In genomic region chr3:56702487-56703315, GRCh38 we compare ENCODE assay signal across 9 cellular contexts. TPM values are rescaled to one million over a fixed set of nuclear protein-coding genes. Genes with fewer than 3 reads are reported as not detected.
DNase-seq lines count a peak whose midpoint lies in the region; ATAC-seq, FAIRE-seq and TF ChIP-seq lines count a peak whose summit lies in the region.
"Had no signal": no experiment of that assay in that cellular context is flagged by ENCODE, and none has a peak within 500 bp of the region (broad histone marks: within the 10 kb centered on the region; RNA-seq: fewer than 3 reads in every experiment).

No MANE protein-coding gene starts in this region.

- H3K36me3 Mint-ChIP-seq in activated naive CD8-positive, alpha-beta T cell treated with anti-CD3 and anti-CD28 coated beads, Interleukin-2, amount 50 U/mL, for 24 hours (ENCODE audit: low read depth) = no peaks in the 10 kb centered on the region

- H3K9me3 ChIP-seq in OCI-LY3 (ENCODE audit: insufficient read depth, low read length) (no peaks in the 10 kb centered on the region), heart right ventricle (peaks cover 0 to 5% (median 0%) of the 10 kb centered on the region in 11 donors)

- TF ChIP-seq CTCF in OCI-LY3 (IDR thresholded peaks at IDR 0.05; ENCODE audit: low read depth, low read length) (peak; percentile 92), heart right ventricle (IDR thresholded peaks at IDR 0.05) (peak; percentile 73 to 96 (median 90)), retinal pigment epithelial cell (conservative IDR thresholded peaks at IDR 0.05; ENCODE audit: low read depth, low read length) (peak; percentile 79)

- peak; percentile 36 for ATAC-seq in activated naive CD8-positive, alpha-beta T cell treated with anti-CD3 and anti-CD28 coated beads, Interleukin-2, amount 50 U/mL, for 24 hours
- ATAC-seq in heart right ventricle (peak in 7 of 8 donors; percentile 52 to 75 (median 75)), HG03469 (IDR thresholded peaks at IDR 0.05; ENCODE audit: unreplicated experiment) (no peak), GM18861 (IDR thresholded peaks at IDR 0.05; ENCODE audit: unreplicated experiment) (no peak)

- H3K4me2 ChIP-seq in OCI-LY3 (ENCODE audit: low read length) = no peak overlapping the region

- FAIRE-seq in HTR-8/SVneo (lab: Jason Lieb, UNC) = no peak

- no peaks in the 10 kb centered on the region for H4K20me1 ChIP-seq in OCI-LY3 (ENCODE audit: insufficient read depth, low read length)

- no peak overlapping the region for H3K4me3 ChIP-seq in OCI-LY3 (ENCODE audit: low read length)
- no peak overlapping the region for H3K4me3 ChIP-seq in heart right ventricle
- H3K4me3 ChIP-seq in retinal pigment epithelial cell (ENCODE audit: low read length) = no peak overlapping the region

- H3K27ac Mint-ChIP-seq in activated naive CD8-positive, alpha-beta T cell treated with anti-CD3 and anti-CD28 coated beads, Interleukin-2, amount 50 U/mL, for 24 hours = no peak overlapping the region
- H3K27ac Mint-ChIP-seq: stimulated activated naive CD8-positive, alpha-beta T cell treated with anti-CD3 and anti-CD28 coated beads, Interleukin-15, Interleukin-2, amounts not matched to agents 100 ng/mL and 50 ng/mL, for 24 hours had no signal

- H3K27ac ChIP-seq in OCI-LY3 (ENCODE audit: low read length) = no peak overlapping the region
- no peak overlapping the region for H3K27ac ChIP-seq in heart right ventricle

- peaks cover 18% of the 10 kb centered on the region for H3K4me1 Mint-ChIP-seq in activated naive CD8-positive, alpha-beta T cell treated with anti-CD3 and anti-CD28 coated beads, Interleukin-2, amount 50 U/mL, for 24 hours

- H3K79me2 ChIP-seq in OCI-LY3 (ENCODE audit: low read length) = no peaks in the 10 kb centered on the region

- no peaks in the 10 kb centered on the region for H3K36me3 ChIP-seq in OCI-LY3 (replicated peaks; ENCODE audit: low read depth, low read length)
- no peaks in the 10 kb centered on the region for H3K36me3 ChIP-seq in heart right ventricle

- H3K27me3 ChIP-seq in OCI-LY3 (ENCODE audit: low read depth, low read length) (no peaks in the 10 kb centered on the region), heart right ventricle (no peaks in the 10 kb centered on the region)

- intact Hi-C loops in heart right ventricle (cut with DNase I) = loop anchor here (1.0 to 10.0 kb wide), 11 partner anchors 96 to 288 kb away; partner anchors contain the start of gene ARHGEF3 (in 6 of the 10)

- no peaks in the 10 kb centered on the region for H3K27me3 Mint-ChIP-seq in activated naive CD8-positive, alpha-beta T cell treated with anti-CD3 and anti-CD28 coated beads, Interleukin-2, amount 50 U/mL, for 24 hours
- H3K27me3 Mint-ChIP-seq: stimulated activated naive CD8-positive, alpha-beta T cell treated with anti-CD3 and anti-CD28 coated beads, Interleukin-15, Interleukin-2, amounts not matched to agents 100 ng/mL and 50 ng/mL, for 24 hours had no signal

- no peaks in the 10 kb centered on the region for H3K9me3 Mint-ChIP-seq in activated naive CD8-positive, alpha-beta T cell treated with anti-CD3 and anti-CD28 coated beads, Interleukin-2, amount 50 U/mL, for 24 hours
- H3K9me3 Mint-ChIP-seq: stimulated activated naive CD8-positive, alpha-beta T cell treated with anti-CD3 and anti-CD28 coated beads, Interleukin-15, Interleukin-2, amounts not matched to agents 100 ng/mL and 50 ng/mL, for 24 hours had no signal

- H3K4me3 Mint-ChIP-seq in activated naive CD8-positive, alpha-beta T cell treated with anti-CD3 and anti-CD28 coated beads, Interleukin-2, amount 50 U/mL, for 24 hours = no peak overlapping the region
- H3K4me3 Mint-ChIP-seq: stimulated activated naive CD8-positive, alpha-beta T cell treated with anti-CD3 and anti-CD28 coated beads, Interleukin-15, Interleukin-2, amounts not matched to agents 100 ng/mL and 50 ng/mL, for 24 hours had no signal

- H3K9ac ChIP-seq in OCI-LY3 (ENCODE audit: low read length) = no peak overlapping the region

- H3K4me1 ChIP-seq in OCI-LY3 (ENCODE audit: low read length) (peaks cover 13% of the 10 kb centered on the region), heart right ventricle (peaks cover 0 to 4% (median 0%) of the 10 kb centered on the region in 9 donors)

- 16 to 23% methylated on average over 5 of the region's 5 CpGs for WGBS in heart right ventricle, 2 donors

- no peak overlapping the region for H2AFZ ChIP-seq in OCI-LY3 (ENCODE audit: low read depth, low read length)

- DNase-seq in DMS53 treated with DMSO at 0.1 percent for 48 hours (lab: John Stamatoyannopoulos, UW; ENCODE audit: unreplicated experiment) (peak; percentile 2), HTR-8/SVneo (ENCODE audit: insufficient read length, low spot score) (peak; percentile 52), heart right ventricle (peak in 1 of 2 donors; percentile 57), retinal pigment epithelial cell (ENCODE audit: low read depth) (peak; percentile 46)
- DNase-seq in activated naive CD8-positive, alpha-beta T cell treated with anti-CD3 and anti-CD28 coated beads, Interleukin-2, amount 50 U/mL, for 24 hours = peak; percentile 40

RNA-seq across cellular contexts. Expression of gene TASOR, which starts 19.6 kb away (rescaled TPM):
- 10 to 100 TPM; 17.8 to 31.8 (median 22.0) TPM for total RNA-seq in heart right ventricle
- polyA plus RNA-seq in heart right ventricle = 10 to 100 TPM in 1 of 2 donors, 1 to 10 TPM in 1; 9.2 to 14.3 TPM

Comparison
In these comparisons a context has a peak if more than half of its experiments do, and no peak if none do; other contexts are left out.
1. ATAC-seq: peak in activated naive CD8-positive, alpha-beta T cell treated with anti-CD3 and anti-CD28 coated beads, Interleukin-2, amount 50 U/mL, for 24 hours (single experiment) and heart right ventricle (7 of 8); none in HG03469 (single experiment) and GM18861 (single experiment).
2. Peak in every context shown above with its lines, with median percentiles within 50 percentile points of each other: CTCF ChIP-seq.